Comparison of ENCODE assay signal across 17 cellular contexts in the genomic region with DNA sequence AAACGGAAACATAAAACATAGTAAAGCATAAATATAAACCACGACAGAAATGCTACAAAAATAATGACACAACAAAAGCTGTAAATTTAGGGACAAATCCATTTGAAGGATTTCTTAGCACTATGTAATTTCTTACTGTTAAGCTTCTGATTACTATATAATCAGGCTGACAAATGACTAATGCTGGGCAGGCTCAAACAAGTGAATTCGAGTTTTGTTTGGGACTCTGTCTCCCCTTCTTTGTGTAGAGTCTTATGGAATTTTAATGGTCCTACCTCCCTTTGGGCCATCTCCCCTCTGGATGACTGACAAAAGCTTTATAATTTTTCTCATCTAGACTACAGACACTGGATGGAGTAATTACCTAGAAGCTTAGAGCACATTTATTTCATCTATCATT.
A peak's percentile ranks its signal among the peaks of the same experiment; 100 is the strongest.
DNase-seq lines count a peak whose midpoint lies in the region; ATAC-seq, FAIRE-seq and TF ChIP-seq lines count a peak whose summit lies in the region.
"Had no signal": no experiment of that assay in that cellular context is flagged by ENCODE, and none has a peak within 500 bp of the region (broad histone marks: within the 10 kb centered on the region; RNA-seq: fewer than 3 reads in every experiment).

No MANE protein-coding gene starts in this region.

- peak; percentile 60 for ATAC-seq in RWPE2 (ENCODE audit: low read depth)
- ATAC-seq: A549; CD8-positive, alpha-beta T cell had no signal

- H3K27me3 ChIP-seq in RWPE2 (ENCODE audit: insufficient read depth, poor library complexity, severe bottlenecking) = no peaks in the 10 kb centered on the region

- H3K9me3 ChIP-seq in HEK293 (ENCODE audit: control insufficient read depth, insufficient read depth, low read depth, low read length) = no peaks in the 10 kb centered on the region
- H3K9me3 ChIP-seq in RWPE2 (ENCODE audit: severe bottlenecking) = no peaks in the 10 kb centered on the region
- H3K9me3 ChIP-seq: A549, HAP-1 had no signal

- no peak for TF ChIP-seq CTCF in HEK293 (tag by site-specific recombination; IDR thresholded peaks at IDR 0.05)
- no peak for TF ChIP-seq CTCF in RWPE2 (IDR thresholded peaks at IDR 0.05; ENCODE audit: poor library complexity, severe bottlenecking)

- POLR2A ChIA-PET in HEK293 (lab: Yijun Ruan, JAX) = no interaction called here

- no peak overlapping the region for H3K4me3 ChIP-seq in HEK293 (ENCODE audit: low read depth, low read length)
- H3K4me3 ChIP-seq in RWPE2 (ENCODE audit: severe bottlenecking) = no peak overlapping the region
- H3K4me3 ChIP-seq: A549, HAP-1 had no signal

- H3K36me3 ChIP-seq in HEK293 (ENCODE audit: control insufficient read depth in 2 of 2, insufficient read depth in 1 of 2, low read length in 2 of 2) (no peaks in the 10 kb centered on the region), RWPE2 (ENCODE audit: low read depth) (no peaks in the 10 kb centered on the region)
- H3K36me3 ChIP-seq: HAP-1 had no signal

- no peak for FAIRE-seq in HTR-8/SVneo (lab: Jason Lieb, UNC)
- FAIRE-seq: A549, GM12892, H1 had no signal

- CTCF ChIA-PET in HEK293 (lab: Yijun Ruan, JAX) = interaction anchor here (0.6 kb wide), 1 partner anchor 11 kb away, joined by 3 read pairs; no protein-coding TSS in a partner anchor

- DNase-seq in RWPE2 (ENCODE audit: low spot score) (no peak), epithelial cell of prostate (ENCODE audit: low read depth, low spot score) (no peak), Kasumi-1 (lab: John Stamatoyannopoulos, UW) (no peak), HTR-8/SVneo (ENCODE audit: insufficient read length, low spot score) (no peak)
- DNase-seq in stimulated activated naive CD4-positive, alpha-beta T cell treated with Interleukin-2 at 50 U/mL for 16 hours (lab: John Stamatoyannopoulos, UW) = no peak
- DNase-seq: CD8-positive, alpha-beta T cell; COR-L47; DND-41; GDM1; HFFc6; IMR-90 had no signal

- H3K4me1 ChIP-seq in HEK293 (ENCODE audit: control insufficient read depth, insufficient read depth, low read length) = no peaks in the 10 kb centered on the region
- peaks cover 39% of the 10 kb centered on the region for H3K4me1 ChIP-seq in RWPE2 (ENCODE audit: insufficient read depth, poor library complexity, severe bottlenecking)

- H3K27ac ChIP-seq in HEK293 (ENCODE audit: extremely low read depth, low read depth, low read length) (no peak overlapping the region), RWPE2 (ENCODE audit: poor library complexity, severe bottlenecking) (no peak overlapping the region), epithelial cell of prostate (peak overlapping the region; percentile 21)
- H3K27ac ChIP-seq: A549, HL-60 had no signal

TF ChIP-seq in HEK293, 187 proteins besides CTCF, POLR2A, EP300 and RAD21:
- TF ChIP-seq ZNF146 (tag by site-specific recombination; IDR thresholded peaks at IDR 0.05) = no peak
- no peak for TF ChIP-seq ZNF214 (tag by site-specific recombination; IDR thresholded peaks at IDR 0.05; ENCODE audit: borderline replicate concordance)
- TF ChIP-seq SP7 (tag by site-specific recombination; IDR thresholded peaks at IDR 0.05) = 0 out of 2 replicates have a peak, but pooled peaks have one; percentile 18
